In the genomic region with DNA sequence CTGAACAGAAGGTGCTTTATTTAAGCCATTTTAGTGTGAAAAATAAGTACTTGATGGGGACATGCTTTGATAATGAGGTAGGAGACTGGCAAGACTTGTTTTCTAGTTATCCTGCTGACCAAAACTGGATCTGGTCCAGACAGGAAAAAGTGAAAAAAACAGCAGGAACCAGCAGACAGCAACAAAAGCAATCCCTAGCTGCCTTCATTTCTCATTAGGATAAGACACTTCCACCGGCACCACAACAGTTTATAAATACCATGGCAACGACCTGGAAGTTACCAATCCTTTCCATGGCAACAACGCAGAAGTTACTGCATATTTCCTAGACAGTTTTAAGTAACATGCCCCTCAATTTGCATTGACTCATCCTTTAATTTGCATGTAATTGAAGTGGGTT, we compare ENCODE assay signal across 26 cellular contexts.
DNase-seq lines count a peak whose midpoint lies in the region; ATAC-seq, FAIRE-seq and TF ChIP-seq lines count a peak whose summit lies in the region.
"Had no signal": no experiment of that assay in that cellular context is flagged by ENCODE, and none has a peak within 500 bp of the region (broad histone marks: within the 10 kb centered on the region; RNA-seq: fewer than 3 reads in every experiment).

No MANE protein-coding gene starts in this region.

- DNase-seq in D341Med (ENCODE audit: low spot score): peak; percentile 50
- peak; percentile 2 for DNase-seq in DMS53 treated with DMSO at 0.1 percent for 48 hours (lab: John Stamatoyannopoulos, UW; ENCODE audit: unreplicated experiment)
- peak; percentile 96 for DNase-seq in NCI-H446 treated with DMSO at 0.1 percent for 48 hours (lab: John Stamatoyannopoulos, UW)
- DNase-seq in endothelial cell of umbilical vein (ENCODE audit: low read depth, low spot score): peak; percentile 89
- no peak for DNase-seq in aorta
- DNase-seq in H54 (ENCODE audit: insufficient read length, low spot score): no peak
- no peak for DNase-seq in cortex of kidney (lab: John Stamatoyannopoulos, UW)
- DNase-seq: activated CD4-positive, alpha-beta T cell treated with anti-CD3 and anti-CD28 coated beads, Interleukin-2, amount 50 U/mL, for 4 hours; activated gamma-delta T cell; activated T-cell treated with anti-CD3 and anti-CD28 coated beads for 4 hours; adrenal gland; CD8-positive, alpha-beta memory T cell; HCEC 1CT; kidney glomerular epithelial cell; naive B cell; NCI-H146; ovary; PC-9; stimulated activated CD4-positive, alpha-beta T cell treated with anti-CD3 and anti-CD28 coated beads, Interleukin-15, amount 100 ng/mL, for 24 hours; substantia nigra; T-helper 17 cell had no signal

- no TSS peak for BruUV-seq in endothelial cell of umbilical vein (replicated peaks; lab: Mats Ljungman, UMichigan)

- H3K9ac ChIP-seq in endothelial cell of umbilical vein (replicated peaks; ENCODE audit: extremely low read depth, insufficient read depth, low read length): peak overlapping the region; percentile 33

- H3K36me3 ChIP-seq in endothelial cell of umbilical vein (ENCODE audit: control insufficient read depth in 2 of 2, extremely low read depth in 1 of 2, insufficient read depth in 2 of 2, low read length in 2 of 2) (no peaks in the 10 kb centered on the region), aorta (ENCODE audit: control insufficient read depth in 1 of 2, insufficient read depth in 2 of 2, low read length in 1 of 2) (no peaks in the 10 kb centered on the region)
- H3K36me3 ChIP-seq: adrenal gland, ovary, SJSA1 had no signal

- ATAC-seq in aorta (ENCODE audit: low FRiP score): no peak
- ATAC-seq in HG02610 (IDR thresholded peaks at IDR 0.05; ENCODE audit: unreplicated experiment): no peak
- ATAC-seq: sciatic nerve, T-helper 17 cell had no signal

- WGBS in aorta, 2 donors: 39 to 57% methylated on average over 3 of the region's 3 CpGs

- no peaks in the 10 kb centered on the region for H3K9me1 ChIP-seq in endothelial cell of umbilical vein (replicated peaks; ENCODE audit: control insufficient read depth, extremely low read depth, insufficient read depth, low read length)

- no peaks in the 10 kb centered on the region for H4K20me1 ChIP-seq in endothelial cell of umbilical vein (replicated peaks; ENCODE audit: control insufficient read depth, extremely low read depth, insufficient read depth, low read length)

- POLR2A ChIA-PET in endothelial cell of umbilical vein (lab: Charles Lee): no interaction called here

- H3K4me1 ChIP-seq in endothelial cell of umbilical vein (ENCODE audit: control insufficient read depth, extremely low read depth, insufficient read depth, low read length) (peaks cover 3% of the 10 kb centered on the region), aorta (ENCODE audit: control insufficient read depth in 1 of 2, insufficient read depth in 2 of 2, low read length in 2 of 2) (no peaks in the 10 kb centered on the region)
- H3K4me1 ChIP-seq: adrenal gland, SJSA1 had no signal

- FAIRE-seq in endothelial cell of umbilical vein (lab: Jason Lieb, UNC) (peak; percentile 74), H54 (lab: Jason Lieb, UNC) (no peak)
- FAIRE-seq: frontal cortex, urothelium cell line had no signal

- no peak overlapping the region for H3K4me2 ChIP-seq in endothelial cell of umbilical vein (ENCODE audit: insufficient read depth, low read length)
- H3K4me2 ChIP-seq: PC-9 had no signal

- no peaks in the 10 kb centered on the region for H3K79me2 ChIP-seq in endothelial cell of umbilical vein (ENCODE audit: control insufficient read depth, insufficient read depth, low read length)

- H2AFZ ChIP-seq in endothelial cell of umbilical vein (ENCODE audit: low read depth, low read length): peak overlapping the region; percentile 51
- H2AFZ ChIP-seq: PC-9 had no signal

- H3K27me3 ChIP-seq in endothelial cell of umbilical vein (ENCODE audit: control insufficient read depth in 2 of 2, insufficient read depth in 2 of 2, low read length in 2 of 2) (no peaks in the 10 kb centered on the region), aorta (ENCODE audit: control insufficient read depth in 1 of 2, insufficient read depth in 2 of 2, low read length in 1 of 2) (no peaks in the 10 kb centered on the region)
- H3K27me3 ChIP-seq: adrenal gland, ovary, SJSA1 had no signal

- TF ChIP-seq POLR2A in endothelial cell of umbilical vein (IDR thresholded peaks at IDR 0.05; ENCODE audit: low read depth, low read length): no peak
- no peak for TF ChIP-seq POLR2A in H54 (IDR thresholded peaks at IDR 0.05; ENCODE audit: low read depth, low read length)

- CTCF ChIA-PET in endothelial cell of umbilical vein (lab: Charles Lee): no interaction called here

- intact Hi-C loops in endothelial cell of umbilical vein (cut with micrococcal nuclease): loop anchor here (1.0 kb wide), 1 partner anchor 197 kb away; no protein-coding TSS in a partner anchor
- intact Hi-C loops in aorta (cut with DNase I): no loop called here

- TF ChIP-seq CTCF in endothelial cell of umbilical vein (IDR thresholded peaks at IDR 0.05; ENCODE audit: extremely low read depth in 1 of 2, insufficient read depth in 1 of 2, low read depth in 1 of 2, low read length in 2 of 2): no peak

- peak overlapping the region; percentile 48 for H3K27ac ChIP-seq in endothelial cell of umbilical vein (ENCODE audit: insufficient read depth, low read depth, low read length)
- no peak overlapping the region for H3K27ac ChIP-seq in aorta (ENCODE audit: low read depth in 1 of 2, low read length in 2 of 2)
- H3K27ac ChIP-seq: adrenal gland, ovary, PC-9, SJSA1 had no signal

- dilution Hi-C loops in endothelial cell of umbilical vein (cut with MboI; ENCODE audit: extremely low pct_ligation_motif_present, low sequenced_read_pairs): no loop called here

- H3K9me3 ChIP-seq in endothelial cell of umbilical vein (replicated peaks; ENCODE audit: control insufficient read depth, insufficient read depth, low read length) (no peaks in the 10 kb centered on the region), aorta (ENCODE audit: control insufficient read depth, low read length) (no peaks in the 10 kb centered on the region)
- H3K9me3 ChIP-seq: adrenal gland, ovary, SJSA1 had no signal

- H3K4me3 ChIP-seq in endothelial cell of umbilical vein (replicated peaks in 1 of 3; ENCODE audit: insufficient read depth in 1 of 3, low read depth in 1 of 3, low read length in 3 of 3): no peak overlapping the region
- H3K4me3 ChIP-seq in aorta (ENCODE audit: low read length in 2 of 2): no peak overlapping the region
- H3K4me3 ChIP-seq: adrenal gland, ovary, PC-9, SJSA1 had no signal

TF ChIP-seq in endothelial cell of umbilical vein, 7 proteins besides CTCF, POLR2A, EP300 and RAD21:
- TF ChIP-seq JUN (IDR thresholded peaks at IDR 0.05; ENCODE audit: borderline replicate concordance, insufficient read depth, insufficient read length, low read depth): peak; percentile 12
- TF ChIP-seq, protein P1, sequence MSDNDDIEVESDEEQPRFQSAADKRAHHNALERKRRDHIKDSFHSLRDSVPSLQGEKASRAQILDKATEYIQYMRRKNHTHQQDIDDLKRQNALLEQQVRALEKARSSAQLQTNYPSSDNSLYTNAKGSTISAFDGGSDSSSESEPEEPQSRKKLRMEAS (IDR thresholded peaks at IDR 0.05; ENCODE audit: insufficient read depth, insufficient read length): no peak
- TF ChIP-seq FOS (IDR thresholded peaks at IDR 0.05; ENCODE audit: borderline replicate concordance, insufficient read depth, low read length): no peak
- TF ChIP-seq MYC (IDR thresholded peaks at IDR 0.05; ENCODE audit: low read depth, low read length): no peak
- no peak for TF ChIP-seq POLR2AphosphoS5 (IDR thresholded peaks at IDR 0.05; ENCODE audit: insufficient read depth, low read depth, low read length)
- no peak for TF ChIP-seq GATA2 (IDR thresholded peaks at IDR 0.05; ENCODE audit: insufficient read depth, insufficient read length, low read depth, low read length)

Comparison
In these comparisons a context has a peak if more than half of its experiments do, and no peak if none do; other contexts are left out.
1. DNase-seq: peak in D341Med (single experiment), DMS53 treated with DMSO at 0.1 percent for 48 hours (single experiment), NCI-H446 treated with DMSO at 0.1 percent for 48 hours (single experiment) and endothelial cell of umbilical vein (single experiment); none in aorta (0 of 2), H54 (single experiment) and cortex of kidney (single experiment).